ENCODE assay signal across 21 cellular contexts in genomic region chr16:30808163-30808562, GRCh38.
"Had no signal": no experiment of that assay in that cellular context is flagged by ENCODE, and none has a peak within 500 bp of the region (broad histone marks: within the 10 kb centered on the region; RNA-seq: fewer than 3 reads in every experiment).

No MANE protein-coding gene starts in this region.

- H2AFZ ChIP-seq: hepatocyte had no signal

- H3K4me3 ChIP-seq: body of pancreas, hepatocyte, thyroid gland had no signal

- H3K27me3 ChIP-seq: body of pancreas, dorsolateral prefrontal cortex, hepatocyte, thyroid gland had no signal

- FAIRE-seq: islet of Langerhans had no signal

- H3K36me3 ChIP-seq: thyroid gland had no signal

- H3K27ac ChIP-seq: body of pancreas, dorsolateral prefrontal cortex, epithelial cell of prostate, thyroid gland had no signal

- DNase-seq: activated CD4-positive, alpha-beta T cell treated with anti-CD3 and anti-CD28 coated beads for 36 hours; activated CD4-positive, alpha-beta T cell treated with anti-CD3 and anti-CD28 coated beads, Interleukin-2, amount 50 U/mL, for 48 hours; activated CD8-positive, alpha-beta memory T cell treated with anti-CD3 and anti-CD28 coated beads, Interleukin-2, amount 10 ng/mL, durations not matched to agents 7 days and 5 days; activated naive CD4-positive, alpha-beta T cell; activated naive CD8-positive, alpha-beta T cell treated with anti-CD3 and anti-CD28 coated beads for 36 hours; activated T-cell treated with anti-CD3 and anti-CD28 coated beads, Interleukin-2, amount 50 U/mL, for 1 hour; body of pancreas; dorsolateral prefrontal cortex; endodermal cell; foreskin fibroblast; left cardiac atrium; naive thymus-derived CD8-positive, alpha-beta T cell; nucleus accumbens; stimulated activated CD4-positive, alpha-beta T cell treated with anti-CD3 and anti-CD28 coated beads, Interleukin-2, amount 100 ng/mL, for 24 hours; stimulated activated naive CD4-positive, alpha-beta T cell treated with Interleukin-2 at 50 U/mL for 16 hours; thyroid gland had no signal

- ATAC-seq: activated CD4-positive, alpha-beta T cell treated with anti-CD3 and anti-CD28 coated beads for 36 hours; activated CD8-positive, alpha-beta memory T cell treated with anti-CD3 and anti-CD28 coated beads, Interleukin-2, amount 10 ng/mL, durations not matched to agents 7 days and 5 days; activated T-helper 17 cell treated with anti-CD3 and anti-CD28 coated beads, Interleukin-2, amount 50 U/mL, for 72 hours; body of pancreas; left cardiac atrium; naive thymus-derived CD8-positive, alpha-beta T cell; WTC11 had no signal

- H3K9me3 ChIP-seq: body of pancreas, thyroid gland had no signal
